In the genomic region with DNA sequence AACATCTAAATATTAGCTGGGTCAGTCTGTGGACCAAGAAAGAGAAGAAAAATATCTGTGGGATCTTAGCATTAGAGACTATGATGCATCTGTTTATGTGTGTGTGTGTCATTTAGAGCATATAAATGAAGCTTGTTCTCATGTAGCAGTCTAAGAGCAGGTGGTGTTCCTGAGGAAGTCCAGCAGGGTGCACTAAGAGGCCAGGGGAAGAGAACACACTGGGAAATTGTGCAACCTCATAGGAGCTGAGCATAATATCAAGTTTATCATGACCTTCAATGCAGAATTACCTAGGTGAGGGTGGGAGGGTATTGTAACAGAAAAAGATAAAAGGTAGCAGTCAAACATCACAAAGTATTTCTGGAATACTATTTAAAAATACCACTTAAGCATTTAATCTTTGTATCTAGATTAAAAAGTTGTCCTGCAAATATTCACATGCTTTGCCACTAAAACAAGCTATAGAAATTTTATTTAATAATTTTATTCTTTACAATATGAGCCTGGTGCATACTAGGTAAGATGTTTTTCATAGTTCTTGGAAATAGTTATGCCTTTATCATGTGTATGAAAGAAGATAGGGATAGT, we compare ENCODE assay signal across 8 cellular contexts.
DNase-seq lines count a peak whose midpoint lies in the region; ATAC-seq and TF ChIP-seq lines count a peak whose summit lies in the region.

No MANE protein-coding gene starts in this region.

- no peaks in the 10 kb centered on the region for H3K79me2 ChIP-seq in parathyroid adenoma

- H2AFZ ChIP-seq in parathyroid adenoma, result no peak overlapping the region

- ATAC-seq in Right ventricle myocardium superior (ENCODE audit: poor library complexity) (peak; percentile 82), HG02610 (IDR thresholded peaks at IDR 0.05; ENCODE audit: unreplicated experiment) (peak; percentile 74), RWPE2 (ENCODE audit: low read depth) (peak; percentile 87)

- H3K4me3 ChIP-seq in right atrium auricular region, result no peak overlapping the region
- no peak overlapping the region for H3K4me3 ChIP-seq in RWPE2 (ENCODE audit: severe bottlenecking)
- H3K4me3 ChIP-seq in parathyroid adenoma (ENCODE audit: low read depth, low read length), result no peak overlapping the region

- H3K36me3 ChIP-seq in right atrium auricular region (no peaks in the 10 kb centered on the region), RWPE2 (ENCODE audit: low read depth) (no peaks in the 10 kb centered on the region), parathyroid adenoma (ENCODE audit: control insufficient read depth, insufficient read depth, low read length) (no peaks in the 10 kb centered on the region)

- DNase-seq in Right ventricle myocardium superior (no peak), right atrium auricular region (ENCODE audit: low spot score) (no peak), NAMALWA (ENCODE audit: low spot score) (peak; percentile 57), RWPE2 (ENCODE audit: low spot score) (no peak), fibroblast of peridontal ligament (ENCODE audit: extremely low read depth) (peak; percentile 37)
- DNase-seq in effector CD4-positive, alpha-beta T cell, result no peak

- H3K27me3 ChIP-seq in right atrium auricular region, result no peaks in the 10 kb centered on the region
- H3K27me3 ChIP-seq in RWPE2 (ENCODE audit: insufficient read depth, poor library complexity, severe bottlenecking), result no peaks in the 10 kb centered on the region
- no peaks in the 10 kb centered on the region for H3K27me3 ChIP-seq in parathyroid adenoma (ENCODE audit: control insufficient read depth, insufficient read depth, low read length)

- H3K27ac ChIP-seq in right atrium auricular region (no peak overlapping the region), RWPE2 (ENCODE audit: poor library complexity, severe bottlenecking) (no peak overlapping the region), parathyroid adenoma (no peak overlapping the region)

- no peak overlapping the region for H3K9ac ChIP-seq in parathyroid adenoma

- H3K4me1 ChIP-seq in right atrium auricular region (no peaks in the 10 kb centered on the region), RWPE2 (ENCODE audit: insufficient read depth, poor library complexity, severe bottlenecking) (no peaks in the 10 kb centered on the region), parathyroid adenoma (no peaks in the 10 kb centered on the region)

- no peak overlapping the region for H3K4me2 ChIP-seq in parathyroid adenoma (ENCODE audit: low read length)

- TF ChIP-seq CTCF in right atrium auricular region (IDR thresholded peaks at IDR 0.05) (peak in 1 of 2 donors; percentile 63), RWPE2 (IDR thresholded peaks at IDR 0.05; ENCODE audit: poor library complexity, severe bottlenecking) (peak; percentile 76), parathyroid adenoma (IDR thresholded peaks at IDR 0.05) (peak; percentile 37)

- intact Hi-C loops in Right ventricle myocardium superior (cut with DNase I), result loop anchor here (5.0 kb wide), 1 partner anchor 448 kb away; no protein-coding TSS in a partner anchor

- H3K9me3 ChIP-seq in right atrium auricular region, result no peaks in the 10 kb centered on the region
- no peaks in the 10 kb centered on the region for H3K9me3 ChIP-seq in RWPE2 (ENCODE audit: severe bottlenecking)
- no peaks in the 10 kb centered on the region for H3K9me3 ChIP-seq in parathyroid adenoma (ENCODE audit: control insufficient read depth, low read length)

Comparison
In these comparisons a context has a peak if more than half of its experiments do, and no peak if none do; other contexts are left out.
1. DNase-seq: peak in NAMALWA (single experiment) and fibroblast of peridontal ligament (single experiment); none in Right ventricle myocardium superior (single experiment), right atrium auricular region (single experiment), RWPE2 (single experiment) and effector CD4-positive, alpha-beta T cell (single experiment).
2. Peak in every context shown above with its lines, with median percentiles within 50 percentile points of each other: ATAC-seq.